ENCODE assay signal across 23 cellular contexts in the genomic region with DNA sequence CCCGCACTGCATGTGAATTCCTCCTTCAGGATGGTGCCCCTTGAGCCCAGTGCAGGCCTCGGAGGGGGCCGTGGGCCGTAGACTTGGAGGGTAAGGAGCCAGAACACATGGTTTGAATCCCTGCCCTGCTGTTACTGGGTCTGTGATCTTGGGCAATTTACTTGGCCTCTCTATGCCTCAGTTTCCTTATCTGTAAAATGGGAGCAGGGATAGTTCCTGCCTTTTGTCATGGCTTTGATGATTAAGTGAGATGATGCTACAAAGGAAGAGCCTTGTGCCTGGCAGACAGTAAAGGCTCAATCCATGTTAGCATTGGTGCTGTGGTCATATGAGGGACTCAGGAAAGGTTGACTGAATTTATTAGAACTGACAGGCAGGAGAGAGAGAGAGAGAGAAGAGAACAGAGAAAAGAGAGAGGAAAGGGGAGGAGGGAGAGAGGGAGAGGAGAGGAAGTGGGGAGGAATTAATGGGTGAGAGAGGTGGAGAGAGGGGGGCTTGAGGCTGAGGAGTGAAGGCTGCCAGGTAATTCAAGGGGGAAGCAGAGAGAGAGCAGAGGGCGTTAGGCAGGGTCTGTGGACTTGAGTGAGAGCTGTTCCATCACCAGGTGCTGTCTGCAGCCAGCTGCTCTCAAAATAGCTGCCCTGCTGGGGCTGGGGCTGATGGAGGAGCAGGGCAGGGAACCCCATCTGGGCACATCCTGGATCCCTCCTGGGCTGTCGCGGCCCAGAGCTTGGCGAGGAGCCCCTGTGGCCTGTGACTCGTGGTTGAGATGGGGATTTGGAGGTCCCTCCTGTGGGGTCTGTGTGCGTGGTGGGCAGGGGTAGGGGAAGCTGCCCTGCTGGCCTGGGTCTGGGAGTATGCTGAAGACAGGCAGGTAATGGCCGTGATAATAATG. TPM values are rescaled to one million over a fixed set of nuclear protein-coding genes. Genes with fewer than 3 reads are reported as not detected.
A peak's percentile ranks its signal among the peaks of the same experiment; 100 is the strongest.
DNase-seq lines count a peak whose midpoint lies in the region; ATAC-seq, FAIRE-seq and TF ChIP-seq lines count a peak whose summit lies in the region.
"Had no signal": no experiment of that assay in that cellular context is flagged by ENCODE, and none has a peak within 500 bp of the region (broad histone marks: within the 10 kb centered on the region; RNA-seq: fewer than 3 reads in every experiment).

No MANE protein-coding gene starts in this region.

- no peak overlapping the region for H3K23ac ChIP-seq in H1 (ENCODE audit: insufficient read length)

- 75% methylated on average over 11 of the region's 11 CpGs; no CpG with 5 or more reads in 1 of the 2 experiments for WGBS in H1 (ENCODE audit: extremely low coverage in 1 of 2, insufficient coverage in 1 of 2, insufficient read length in 1 of 2, insufficient replicate concordance in 2 of 2, low coverage in 1 of 2, low lambda C conversion rate in 2 of 2, missing lambda C conversion rate in 1 of 2), 2 experiments

- H3K27me3 Mint-ChIP-seq in activated T-cell treated with anti-CD3 and anti-CD28 coated beads, Interleukin-2, amount 50 U/mL, for 24 hours, result no peaks in the 10 kb centered on the region
- H3K27me3 Mint-ChIP-seq in activated T-cell treated with anti-CD3 and anti-CD28 coated beads, Interleukin-2, amount 50 U/mL, for 4 hours (ENCODE audit: low read depth), result no peaks in the 10 kb centered on the region

- no peak overlapping the region for H2BK15ac ChIP-seq in H1 (ENCODE audit: low read length)

- FAIRE-seq in H1 (lab: Jason Lieb, UNC) (no peak), urothelium cell line (lab: Jason Lieb, UNC) (peak; percentile 44)
- FAIRE-seq: GM18507 had no signal

- no peak overlapping the region for H3K18ac ChIP-seq in H1 (ENCODE audit: extremely low read depth, low read length)

- CTCF ChIA-PET in H1 (lab: Charles Lee; ENCODE audit: partially characterized antibody), result interaction anchor here (0.7 to 2.3 kb wide), 3 partner anchors 10 to 23 kb away, joined by 3 to 7 read pairs (median 3); no protein-coding TSS in a partner anchor

- no peak overlapping the region for H3K14ac ChIP-seq in H1 (ENCODE audit: insufficient read length)

- H4K5ac ChIP-seq in H1 (ENCODE audit: insufficient read length, low read depth, low read length), result no peak overlapping the region

- H3K27ac ChIP-seq in H1 (ENCODE audit: low read depth, low read length), result no peak overlapping the region
- H3K27ac ChIP-seq in Karpas-422 (ENCODE audit: low read length), result no peak overlapping the region
- H3K27ac ChIP-seq: ascending aorta, foreskin keratinocyte, left lung, psoas muscle, skin epidermis, suprapubic skin had no signal

- H2AFZ ChIP-seq in H1 (ENCODE audit: low read length) (no peak overlapping the region), Karpas-422 (ENCODE audit: low read length) (no peak overlapping the region)

- H3K9ac ChIP-seq in H1 (replicated peaks in 1 of 4; ENCODE audit: extremely low read depth in 1 of 4, low read depth in 3 of 4, low read length in 3 of 4), result no peak overlapping the region
- no peak overlapping the region for H3K9ac ChIP-seq in Karpas-422 (ENCODE audit: low read length)

- no peak for TF ChIP-seq POLR2A in H1 (IDR thresholded peaks at IDR 0.05; ENCODE audit: control extremely low read depth in 1 of 2, low read depth in 2 of 2, low read length in 2 of 2)

- H2BK120ac ChIP-seq in H1 (replicated peaks; ENCODE audit: low read depth, low read length), result no peak overlapping the region

- H3K4ac ChIP-seq in H1 (replicated peaks; ENCODE audit: insufficient read length, low read depth, low read length), result no peak overlapping the region

- ATAC-seq in activated T-cell treated with anti-CD3 and anti-CD28 coated beads, Interleukin-2, amount 50 U/mL, for 4 hours, result no peak
- ATAC-seq in GM21576 (IDR thresholded peaks at IDR 0.05; ENCODE audit: unreplicated experiment), result no peak
- ATAC-seq: left lung, psoas muscle had no signal

- no peaks in the 10 kb centered on the region for H3K9me3 Mint-ChIP-seq in activated T-cell treated with anti-CD3 and anti-CD28 coated beads, Interleukin-2, amount 50 U/mL, for 24 hours
- H3K9me3 Mint-ChIP-seq in activated T-cell treated with anti-CD3 and anti-CD28 coated beads, Interleukin-2, amount 50 U/mL, for 4 hours, result no peaks in the 10 kb centered on the region

- peaks cover 2% of the 10 kb centered on the region; the same call in 1 of the 2 replicates for H3K23me2 ChIP-seq in H1 (ENCODE audit: low read depth, low read length)

- no peaks in the 10 kb centered on the region; the same call in 1 of the 2 replicates for H3K79me1 ChIP-seq in H1 (ENCODE audit: low read depth, low read length)

- no peak overlapping the region for H4K8ac ChIP-seq in H1 (ENCODE audit: extremely low read depth, insufficient read depth, low read length)

- peaks cover 9% of the 10 kb centered on the region for H3K4me1 Mint-ChIP-seq in activated T-cell treated with anti-CD3 and anti-CD28 coated beads, Interleukin-2, amount 50 U/mL, for 24 hours (ENCODE audit: low read depth)
- H3K4me1 Mint-ChIP-seq in activated T-cell treated with anti-CD3 and anti-CD28 coated beads, Interleukin-2, amount 50 U/mL, for 4 hours (ENCODE audit: low read depth), result peaks cover 4% of the 10 kb centered on the region

- H3K9me2 ChIP-seq in Karpas-422 (replicated peaks; ENCODE audit: insufficient read depth, low read length), result no peaks in the 10 kb centered on the region

- TF ChIP-seq EP300 in H1 (IDR thresholded peaks at IDR 0.05; ENCODE audit: borderline replicate concordance in 1 of 2, low read depth in 2 of 2, low read length in 2 of 2), result no peak

- H3K4me1 ChIP-seq in H1 (replicated peaks in 1 of 4; ENCODE audit: control insufficient read depth in 3 of 4, insufficient read depth in 4 of 4, low read length in 3 of 4) (peaks cover 0 to 7% (median under 1%) of the 10 kb centered on the region in 4 experiments; a peak in 5 of 7 replicates), Karpas-422 (ENCODE audit: low read length) (no peaks in the 10 kb centered on the region)
- H3K4me1 ChIP-seq: ascending aorta, left lung, psoas muscle, suprapubic skin had no signal

- no peak overlapping the region for H4K91ac ChIP-seq in H1 (replicated peaks; ENCODE audit: insufficient read length, low read length)

- H2BK20ac ChIP-seq in H1 (ENCODE audit: low read length), result no peak overlapping the region

- no peak overlapping the region for H3K4me3 ChIP-seq in H1 (ENCODE audit: extremely low read depth in 1 of 4, insufficient read depth in 2 of 4, low read depth in 3 of 4, low read length in 4 of 4)
- no peak overlapping the region for H3K4me3 ChIP-seq in Karpas-422 (ENCODE audit: low read length)
- H3K4me3 ChIP-seq: ascending aorta, left lung, psoas muscle, skin epidermis, suprapubic skin had no signal

- H3K79me2 ChIP-seq in H1 (ENCODE audit: control insufficient read depth in 1 of 2, insufficient read depth in 2 of 2, low read length in 2 of 2) (no peaks in the 10 kb centered on the region), Karpas-422 (ENCODE audit: low read length) (no peaks in the 10 kb centered on the region)

- 0 out of 8 replicates have a peak, but pooled peaks cover 0 to 3% (median 0%) of the 10 kb centered on the region in 4 experiments for H3K36me3 ChIP-seq in H1 (ENCODE audit: control insufficient read depth in 2 of 4, insufficient read depth in 4 of 4, low read length in 3 of 4)
- H3K36me3 ChIP-seq in Karpas-422 (ENCODE audit: insufficient read depth, low read length), result no peaks in the 10 kb centered on the region
- H3K36me3 ChIP-seq: ascending aorta, suprapubic skin had no signal

- TF ChIP-seq CTCF in H1 (IDR thresholded peaks at IDR 0.05; ENCODE audit: control extremely low read depth in 1 of 3, insufficient read depth in 1 of 3, low read depth in 1 of 3, low read length in 3 of 3), result no peak

- H3K27me3 ChIP-seq in H1 (replicated peaks in 1 of 4; ENCODE audit: control insufficient read depth in 3 of 4, extremely low read depth in 1 of 4, insufficient read depth in 3 of 4, low read length in 3 of 4) (no peaks in the 10 kb centered on the region), Karpas-422 (ENCODE audit: low read length) (no peaks in the 10 kb centered on the region)
- H3K27me3 ChIP-seq: ascending aorta, foreskin keratinocyte, left lung, suprapubic skin had no signal

- H3K4me3 Mint-ChIP-seq in activated T-cell treated with anti-CD3 and anti-CD28 coated beads, Interleukin-2, amount 50 U/mL, for 24 hours, result no peak overlapping the region
- H3K4me3 Mint-ChIP-seq in activated T-cell treated with anti-CD3 and anti-CD28 coated beads, Interleukin-2, amount 50 U/mL, for 4 hours, result no peak overlapping the region
- H3K4me3 Mint-ChIP-seq: neural crest cell had no signal

- H3K4me2 ChIP-seq in H1 (ENCODE audit: insufficient read depth in 1 of 2, low read depth in 2 of 2, low read length in 2 of 2) (no peak overlapping the region), Karpas-422 (ENCODE audit: low read depth, low read length, poor library complexity, severe bottlenecking) (no peak overlapping the region)

- H3K56ac ChIP-seq in H1 (replicated peaks; ENCODE audit: insufficient read length, low read depth, low read length), result no peak overlapping the region

- H4K20me1 ChIP-seq in H1 (replicated peaks in 1 of 2; ENCODE audit: control insufficient read depth in 1 of 2, insufficient read depth in 2 of 2, low read length in 2 of 2) (peaks cover 0 to 5% of the 10 kb centered on the region in 2 experiments), Karpas-422 (ENCODE audit: insufficient read depth, low read depth, low read length) (no peaks in the 10 kb centered on the region)

- H3K9me3 ChIP-seq in H1 (ENCODE audit: insufficient read depth in 2 of 2, low read depth in 1 of 2, low read length in 1 of 2) (no peaks in the 10 kb centered on the region), Karpas-422 (ENCODE audit: low read length) (no peaks in the 10 kb centered on the region)
- H3K9me3 ChIP-seq: ascending aorta, left lung, psoas muscle, suprapubic skin had no signal

- peaks cover 49% of the 10 kb centered on the region for H3K36me3 Mint-ChIP-seq in activated T-cell treated with anti-CD3 and anti-CD28 coated beads, Interleukin-2, amount 50 U/mL, for 24 hours (ENCODE audit: low read depth)
- H3K36me3 Mint-ChIP-seq in activated T-cell treated with anti-CD3 and anti-CD28 coated beads, Interleukin-2, amount 50 U/mL, for 4 hours (ENCODE audit: insufficient read depth), result peaks cover 9% of the 10 kb centered on the region

- H3K27ac Mint-ChIP-seq in activated T-cell treated with anti-CD3 and anti-CD28 coated beads, Interleukin-2, amount 50 U/mL, for 24 hours, result peak overlapping the region; percentile 13

- POLR2A ChIA-PET in H1 (lab: Charles Lee; ENCODE audit: partially characterized antibody), result interaction anchor here (1.0 to 1.3 kb wide), 4 partner anchors 9 to 65 kb away, joined by 3 to 4 read pairs (median 4); no protein-coding TSS in a partner anchor

- H2BK5ac ChIP-seq in H1 (ENCODE audit: low read depth, low read length), result no peak overlapping the region

- DNase-seq in activated T-cell treated with anti-CD3 and anti-CD28 coated beads, Interleukin-2, amount 50 U/mL, for 24 hours, result no peak
- DNase-seq in activated T-cell treated with anti-CD3 and anti-CD28 coated beads, Interleukin-2, amount 50 U/mL, for 4 hours, result no peak
- DNase-seq in NCI-H2171 (lab: John Stamatoyannopoulos, UW) (peak; percentile 35), H1 (ENCODE audit: low read depth in 1 of 2, low spot score in 2 of 2) (no peak), urothelium cell line (ENCODE audit: low spot score) (no peak), Karpas-422 (no peak)
- DNase-seq: activated naive CD4-positive, alpha-beta T cell treated with anti-CD3 and anti-CD28 coated beads, Interleukin-2, amount 50 U/mL, for 16 hours; activated T-cell treated with anti-CD3 and anti-CD28 coated beads, Interleukin-2, amount 50 U/mL, for 1 hour; cerebellar nuclear complex; erythroblast; GDM1; NCI-H1105; psoas muscle; stimulated activated CD4-positive, alpha-beta T cell treated with anti-CD3 and anti-CD28 coated beads, Interleukin-1b, Interleukin-23, amount 100 ng/mL, for 48 hours; T1000 had no signal

- 0 out of 2 replicates have a peak overlapping the region, but pooled peaks have one; percentile 10 for H2BK12ac ChIP-seq in H1 (ENCODE audit: low read depth, low read length)

- no peak overlapping the region for H2AK5ac ChIP-seq in H1 (ENCODE audit: low read depth, low read length)

- no peak for TF ChIP-seq RAD21 in H1 (IDR thresholded peaks at IDR 0.05 in 1 of 2, conservative IDR thresholded peaks at IDR 0.05 in 1 of 2; ENCODE audit: low read depth in 2 of 2, low read length in 2 of 2)

RNA-seq across cellular contexts. Expression of gene MCM5, which starts 44.1 kb away (rescaled TPM):
- total RNA-seq in activated T-cell treated with anti-CD3 and anti-CD28 coated beads, Interleukin-2, amount 50 U/mL, for 4 hours, result 100 to 1,000 TPM; 342 to 399 (median 361) TPM
- 297 and 305 TPM in 2 replicates for total RNA-seq in H1 (2021; fragmentation: NEBNext Ultra II Directional; extraction: Animal tissue kit (Norgen Biotek cat#: 25700))
- 210 and 243 TPM in 2 replicates for polyA plus RNA-seq in H1 (2011; rRNA removed)
- 212 TPM for polyA plus RNA-seq in H1 (2011; cell fraction: cytosol; rRNA removed)
- 524 TPM for polyA plus RNA-seq in H1 (2011; cell fraction: nucleus; rRNA removed)
- 221 to 290 TPM (median 254 TPM) in 4 replicates for polyA plus RNA-seq in H1 (2012, experiment 1 of 2)
- 144 TPM for polyA plus RNA-seq in H1 (2012, experiment 2 of 2)
- 120 TPM for polyA plus RNA-seq in H1 (2013, experiment 1 of 2)
- 108 TPM for polyA plus RNA-seq in H1 (2013, experiment 2 of 2)
- polyA minus RNA-seq in H1 (2011; rRNA and poly(A)+ RNA removed), result 447 and 449 TPM in 2 replicates
- polyA minus RNA-seq in H1 (2011; cell fraction: cytosol; rRNA and poly(A)+ RNA removed), result 271 TPM
- polyA minus RNA-seq in H1 (2011; cell fraction: nucleus; rRNA and poly(A)+ RNA removed), result 249 TPM
- 83.7 and 97.4 TPM in 2 replicates for total RNA-seq in Karpas-422 (2014; rRNA removed; shearing (Covaris generic); ENCODE audit: low replicate concordance)
